Comparison of ENCODE assay signal across 23 cellular contexts in the genomic region with DNA sequence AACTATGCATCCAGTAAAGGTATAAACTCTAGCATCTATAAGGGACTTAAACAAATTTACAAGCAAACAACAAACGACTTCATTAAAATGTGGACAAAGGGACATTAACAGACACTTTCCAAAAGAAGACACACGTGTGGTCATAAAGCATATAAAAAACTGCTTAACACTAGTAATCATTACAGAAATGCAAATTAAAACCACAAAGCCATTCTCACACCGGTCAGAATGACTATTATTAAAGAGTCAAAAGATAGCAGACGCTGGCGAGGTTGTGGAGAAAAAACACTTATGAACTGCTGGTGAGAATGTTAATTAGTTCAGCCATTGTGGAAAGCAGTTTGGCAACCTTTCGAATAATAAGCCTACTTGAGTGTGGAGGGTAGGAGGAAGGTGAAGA.
A peak's percentile ranks its signal among the peaks of the same experiment; 100 is the strongest.
DNase-seq lines count a peak whose midpoint lies in the region; ATAC-seq, FAIRE-seq and TF ChIP-seq lines count a peak whose summit lies in the region.
"Had no signal": no experiment of that assay in that cellular context is flagged by ENCODE, and none has a peak within 500 bp of the region (broad histone marks: within the 10 kb centered on the region; RNA-seq: fewer than 3 reads in every experiment).

No MANE protein-coding gene starts in this region.

- no peak for TF ChIP-seq EP300 in GM12878 (IDR thresholded peaks at IDR 0.05; ENCODE audit: borderline replicate concordance in 1 of 2, control insufficient read depth in 1 of 2, low read depth in 2 of 2, low read length in 2 of 2)

- no peaks in the 10 kb centered on the region for H3K79me2 ChIP-seq in GM12878 (ENCODE audit: control insufficient read depth, insufficient read depth, low read length)

- RAD21 ChIA-PET in GM12878 (lab: Charles Lee; ENCODE audit: unreplicated experiment) = no interaction called here

- SMC1A ChIA-PET in GM12878 (lab: Charles Lee; ENCODE audit: uncharacterized antibody, unreplicated experiment) = no interaction called here

- no peak overlapping the region for H3K9ac ChIP-seq in GM12878 (ENCODE audit: control insufficient read depth, insufficient read depth, low read length)
- H3K9ac ChIP-seq: GM23248, KMS-11 had no signal

- DNase-seq in NCI-H1105 treated with DMSO at 0.1 percent for 48 hours (lab: John Stamatoyannopoulos, UW) = peak; percentile 12
- no peak for DNase-seq in NCI-H1105 (lab: John Stamatoyannopoulos, UW)
- DNase-seq in NCI-H526 (lab: John Stamatoyannopoulos, UW) = peak; percentile 51 to 56
- DNase-seq in GM12878 (ENCODE audit: low read depth, low spot score) = peak; percentile 9
- DNase-seq in DMS153 (lab: John Stamatoyannopoulos, UW) = no peak
- DNase-seq in HPDE6-E6E7 (ENCODE audit: extremely low spot score) = no peak
- DNase-seq in NCI-H2171 treated with DMSO at 0.1 percent for 48 hours (lab: John Stamatoyannopoulos, UW) = no peak
- DNase-seq: AML-193; Caco-2; CD4-positive, alpha-beta T cell; DMS79; GF-D8; GM23248; HFFc6 had no signal

- in situ Hi-C loops in GM12878 (cut with MboI) = no loop called here

- H3K27me3 ChIP-seq in GM12878 (replicated peaks in 1 of 2; ENCODE audit: control insufficient read depth in 2 of 2, insufficient read depth in 2 of 2, low read length in 1 of 2) = no peaks in the 10 kb centered on the region

- TF ChIP-seq POLR2A in GM12878 (IDR thresholded peaks at IDR 0.05; ENCODE audit: low read depth, low read length) = no peak

- H3K36me3 ChIP-seq in GM12878 (ENCODE audit: control insufficient read depth in 2 of 2, insufficient read depth in 2 of 2, low read length in 1 of 2) = no peaks in the 10 kb centered on the region

- no peak overlapping the region for H3K4me3 ChIP-seq in GM12878
- H3K4me3 ChIP-seq: A549, GM23248 had no signal

- H2AFZ ChIP-seq in GM12878 (ENCODE audit: control insufficient read depth, low read depth, low read length) = no peak overlapping the region
- H2AFZ ChIP-seq: GM23248 had no signal

- no peak for TF ChIP-seq RAD21 in GM12878 (IDR thresholded peaks at IDR 0.05; ENCODE audit: insufficient read depth, low read depth, low read length)

- POLR2A ChIA-PET in GM12878 (lab: Charles Lee) = no interaction called here

- BruUV-seq in GM12878 (replicated peaks; lab: Mats Ljungman, UMichigan) = no TSS peak

- CTCF ChIA-PET in GM12878 (lab: Yijun Ruan, JAX) = no interaction called here

- no peaks in the 10 kb centered on the region; the same call in 1 of the 3 replicates for H3K9me3 ChIP-seq in GM12878 (replicated peaks; ENCODE audit: control insufficient read depth, insufficient read depth, low read length)
- H3K9me3 ChIP-seq: A549 had no signal

- H3K4me1 ChIP-seq in GM12878 (ENCODE audit: control insufficient read depth, insufficient read depth, low read length) = no peaks in the 10 kb centered on the region
- H3K4me1 ChIP-seq: A549, Caco-2 had no signal

- ATAC-seq in GM19468 (IDR thresholded peaks at IDR 0.05; ENCODE audit: extremely low read depth, unreplicated experiment) (peak; percentile 26), GM12878 (peak; percentile 69)
- ATAC-seq: A549, HCT116 had no signal

- H3K4me2 ChIP-seq in GM12878 (ENCODE audit: control insufficient read depth, insufficient read depth) = no peak overlapping the region
- H3K4me2 ChIP-seq: A549, KMS-11 had no signal

- H4K20me1 ChIP-seq in GM12878 (ENCODE audit: control insufficient read depth, insufficient read depth) = no peaks in the 10 kb centered on the region

- intact Hi-C loops in GM12878 (cut with micrococcal nuclease; ENCODE audit: unreplicated experiment) = no loop called here

- no peak overlapping the region for H3K27ac ChIP-seq in GM12878 (ENCODE audit: control insufficient read depth, insufficient read depth)
- H3K27ac ChIP-seq: 22Rv1, A549, C4-2B, GM23248, KMS-11 had no signal

- 4% methylated on average over 6 of the region's 6 CpGs for WGBS in GM12878 (ENCODE audit: insufficient coverage, insufficient replicate concordance, low lambda C conversion rate, missing lambda C conversion rate)

- TF ChIP-seq CTCF in GM12878 (IDR thresholded peaks at IDR 0.05 in 2 of 3, conservative IDR thresholded peaks at IDR 0.05 in 1 of 3; ENCODE audit: control insufficient read depth in 2 of 3, extremely low read depth in 1 of 3, insufficient read depth in 1 of 3, low read depth in 3 of 3, low read length in 3 of 3) = no peak

- FAIRE-seq in GM12878 (lab: Jason Lieb, UNC) = no peak
- FAIRE-seq: A549, D721Med, GM12891, H54 had no signal

TF ChIP-seq in GM12878, 131 proteins besides CTCF, POLR2A, EP300 and RAD21:
- TF ChIP-seq POU2F2 (IDR thresholded peaks at IDR 0.05; ENCODE audit: borderline replicate concordance, low read depth, low read length) (peak; percentile 37; the same call in 1 of the 3 replicates), NR2C2 (IDR thresholded peaks at IDR 0.05; ENCODE audit: borderline replicate concordance, control insufficient read depth, insufficient read length, low read depth) (no peak), IKZF2 (IDR thresholded peaks at IDR 0.05) (0 out of 4 replicates have a peak, but pooled peaks of 1 of the 2 experiments have one; percentile 13), BHLHE40 (IDR thresholded peaks at IDR 0.05; ENCODE audit: borderline replicate concordance in 1 of 2, low read depth in 2 of 2, low read length in 1 of 2) (peak in 1 of 2 experiments; percentile 41; a peak in 2 of 4 replicates), MTA2 (IDR thresholded peaks at IDR 0.05; ENCODE audit: low read depth) (peak; percentile 83), ATF7 (IDR thresholded peaks at IDR 0.05; ENCODE audit: low read depth) (0 out of 2 replicates have a peak, but pooled peaks have one; percentile 24)

Comparison
In these comparisons a context has a peak if more than half of its experiments do, and no peak if none do; other contexts are left out.
1. DNase-seq: peak in NCI-H1105 treated with DMSO at 0.1 percent for 48 hours (single experiment), NCI-H526 (2 of 2) and GM12878 (single experiment); none in NCI-H1105 (single experiment), DMS153 (single experiment), HPDE6-E6E7 (single experiment) and NCI-H2171 treated with DMSO at 0.1 percent for 48 hours (single experiment).